In genomic region chr10:44393051-44393630, GRCh38 we compare ENCODE assay signal across 26 cellular contexts. TPM values are rescaled to one million over a fixed set of nuclear protein-coding genes. Genes with fewer than 3 reads are reported as not detected.
DNase-seq lines count a peak whose midpoint lies in the region; ATAC-seq and TF ChIP-seq lines count a peak whose summit lies in the region.
"Had no signal": no experiment of that assay in that cellular context is flagged by ENCODE, and none has a peak within 500 bp of the region (broad histone marks: within the 10 kb centered on the region; RNA-seq: fewer than 3 reads in every experiment).

No MANE protein-coding gene starts in this region.

- H3K9me3 ChIP-seq in AG04450 (ENCODE audit: control insufficient read depth, insufficient read depth, low read length) (no peaks in the 10 kb centered on the region), HEK293 (ENCODE audit: control insufficient read depth, insufficient read depth, low read depth, low read length) (no peaks in the 10 kb centered on the region), endodermal cell (ENCODE audit: control insufficient read depth, low read length) (no peaks in the 10 kb centered on the region), esophagus squamous epithelium (no peaks in the 10 kb centered on the region)
- H3K9me3 ChIP-seq: gastrocnemius medialis, neutrophil, spleen, thyroid gland had no signal

- H3K9ac ChIP-seq in endodermal cell (ENCODE audit: extremely low read depth, low read length, poor library complexity, severe bottlenecking): no peak overlapping the region

- no peak for ATAC-seq in GM21526 (IDR thresholded peaks at IDR 0.05; ENCODE audit: low FRiP score, unreplicated experiment)
- ATAC-seq: gastrocnemius medialis had no signal

- POLR2A ChIA-PET in AG04450 (lab: Yijun Ruan, JAX): no interaction called here
- POLR2A ChIA-PET in HEK293 (lab: Yijun Ruan, JAX): no interaction called here

- H3K4me3 Mint-ChIP-seq in endodermal cell: no peak overlapping the region
- no peak overlapping the region for H3K4me3 Mint-ChIP-seq in osteocyte (ENCODE audit: unreplicated experiment)
- H3K4me3 Mint-ChIP-seq: activated naive CD8-positive, alpha-beta T cell; stimulated activated naive CD8-positive, alpha-beta T cell treated with anti-CD3 and anti-CD28 coated beads, Interleukin-15, Interleukin-2, amounts not matched to agents 100 ng/mL and 50 ng/mL, for 24 hours had no signal

- peak overlapping the region; percentile 11 for H3K27ac ChIP-seq in AG04450 (ENCODE audit: low read depth, low read length)
- H3K27ac ChIP-seq in HEK293 (ENCODE audit: extremely low read depth, low read depth, low read length): no peak overlapping the region
- H3K27ac ChIP-seq in endodermal cell (ENCODE audit: low read depth, low read length): no peak overlapping the region
- no peak overlapping the region for H3K27ac ChIP-seq in esophagus squamous epithelium
- H3K27ac ChIP-seq: C4-2B, gastrocnemius medialis, neutrophil, spleen, thyroid gland had no signal

- no peak for TF ChIP-seq CTCF in AG04450 (IDR thresholded peaks at IDR 0.05; ENCODE audit: low read depth, low read length)
- 0 out of 2 replicates have a peak, but pooled peaks have one; percentile 21 for TF ChIP-seq CTCF in HEK293 (tag by site-specific recombination; IDR thresholded peaks at IDR 0.05)
- no peak for TF ChIP-seq CTCF in endodermal cell (conservative IDR thresholded peaks at IDR 0.05)
- TF ChIP-seq CTCF in osteocyte (IDR thresholded peaks at IDR 0.05): no peak
- no peak for TF ChIP-seq CTCF in esophagus squamous epithelium (IDR thresholded peaks at IDR 0.05)
- TF ChIP-seq CTCF in GM20000 (IDR thresholded peaks at IDR 0.05; ENCODE audit: extremely low read depth, missing control alignments): no peak

- intact Hi-C loops in esophagus squamous epithelium (cut with DNase I): no loop called here

- H3K9me3 Mint-ChIP-seq in endodermal cell: no peaks in the 10 kb centered on the region
- no peaks in the 10 kb centered on the region for H3K9me3 Mint-ChIP-seq in osteocyte (ENCODE audit: unreplicated experiment)
- H3K9me3 Mint-ChIP-seq: stimulated activated naive CD8-positive, alpha-beta T cell treated with anti-CD3 and anti-CD28 coated beads, Interleukin-15, Interleukin-2, amounts not matched to agents 100 ng/mL and 50 ng/mL, for 24 hours had no signal

- H3K27ac Mint-ChIP-seq in endodermal cell (no peak overlapping the region), osteocyte (ENCODE audit: unreplicated experiment) (no peak overlapping the region)
- H3K27ac Mint-ChIP-seq: activated naive CD8-positive, alpha-beta T cell; stimulated activated naive CD8-positive, alpha-beta T cell treated with anti-CD3 and anti-CD28 coated beads, Interleukin-15, Interleukin-2, amounts not matched to agents 100 ng/mL and 50 ng/mL, for 24 hours had no signal

- H3K4me1 Mint-ChIP-seq in endodermal cell (peaks cover 7% of the 10 kb centered on the region), osteocyte (ENCODE audit: unreplicated experiment) (peaks cover 14% of the 10 kb centered on the region)

- CTCF ChIA-PET in AG04450 (lab: Charles Lee): no interaction called here
- CTCF ChIA-PET in HEK293 (lab: Yijun Ruan, JAX): interaction anchor here (0.6 to 1.1 kb wide), 3 partner anchors 465 to 760 kb away, joined by 3 to 4 read pairs (median 3); no protein-coding TSS in a partner anchor

- H3K36me3 Mint-ChIP-seq in endodermal cell (ENCODE audit: low read depth): no peaks in the 10 kb centered on the region
- H3K36me3 Mint-ChIP-seq in osteocyte (ENCODE audit: unreplicated experiment): no peaks in the 10 kb centered on the region
- H3K36me3 Mint-ChIP-seq: activated naive CD8-positive, alpha-beta T cell had no signal

- H3K27me3 Mint-ChIP-seq in endodermal cell (ENCODE audit: insufficient read depth): peaks cover 69% of the 10 kb centered on the region
- peaks cover 40% of the 10 kb centered on the region for H3K27me3 Mint-ChIP-seq in osteocyte (ENCODE audit: unreplicated experiment)

- no peak for DNase-seq in AG04450 (ENCODE audit: low read depth, low spot score)
- DNase-seq in endodermal cell: peak; percentile 30
- DNase-seq in osteocyte (ENCODE audit: extremely low spot score, unreplicated experiment): peak; percentile 60
- no peak for DNase-seq in DMS53 treated with DMSO at 0.1 percent for 48 hours (lab: John Stamatoyannopoulos, UW; ENCODE audit: unreplicated experiment)
- no peak for DNase-seq in esophagus squamous epithelium (lab: John Stamatoyannopoulos, UW)
- DNase-seq in GM20000 (ENCODE audit: low spot score): no peak
- DNase-seq: ACHN; erythroblast; gastrocnemius medialis; H7; hypothalamus; MM.1S; NCI-H1436 treated with DMSO at 0.1 percent for 48 hours; NCI-H748 treated with DMSO at 0.1 percent for 48 hours; OCI-M1; SHP77 treated with DMSO at 0.1 percent for 48 hours; stimulated activated CD4-positive, alpha-beta T cell treated with anti-CD3 and anti-CD28 coated beads, Interleukin-4, amount 100 ng/mL, for 24 hours; thyroid gland had no signal

- peaks cover 23% of the 10 kb centered on the region for H3K27me3 ChIP-seq in AG04450 (ENCODE audit: control insufficient read depth, insufficient read depth, low read length)
- H3K27me3 ChIP-seq in endodermal cell (ENCODE audit: control insufficient read depth, insufficient read depth, low read length, poor library complexity, severe bottlenecking): peaks cover 57% of the 10 kb centered on the region
- peaks cover 0 to 40% (median 0%) of the 10 kb centered on the region in 4 donors for H3K27me3 ChIP-seq in esophagus squamous epithelium
- H3K27me3 ChIP-seq: gastrocnemius medialis, thyroid gland had no signal

- H3K4me1 ChIP-seq in HEK293 (ENCODE audit: control insufficient read depth, insufficient read depth, low read length) (peaks cover 7% of the 10 kb centered on the region), endodermal cell (ENCODE audit: control insufficient read depth, insufficient read depth, low read length) (peaks cover 3% of the 10 kb centered on the region), esophagus squamous epithelium (no peaks in the 10 kb centered on the region)
- H3K4me1 ChIP-seq: gastrocnemius medialis, spleen had no signal

- no peak for TF ChIP-seq POLR2A in esophagus squamous epithelium (IDR thresholded peaks at IDR 0.05)

- WGBS in endodermal cell (ENCODE audit: insufficient coverage in 1 of 2, insufficient read length in 1 of 2), 2 experiments: 90 to 93% methylated on average over 7 of the region's 7 CpGs
- 48 to 62% methylated on average over 6 to 7 of the region's 7 CpGs for WGBS in esophagus squamous epithelium, 2 donors

- H3K4me3 ChIP-seq in AG04450 (ENCODE audit: low read depth, low read length) (no peak overlapping the region), HEK293 (ENCODE audit: low read depth, low read length) (no peak overlapping the region), endodermal cell (ENCODE audit: low read length) (no peak overlapping the region), esophagus squamous epithelium (no peak overlapping the region)
- H3K4me3 ChIP-seq: gastrocnemius medialis, spleen, thyroid gland had no signal

- H3K36me3 ChIP-seq in HEK293 (ENCODE audit: control insufficient read depth in 2 of 2, insufficient read depth in 1 of 2, low read length in 2 of 2): no peaks in the 10 kb centered on the region
- H3K36me3 ChIP-seq in endodermal cell (ENCODE audit: control insufficient read depth, insufficient read depth, low read length): no peaks in the 10 kb centered on the region
- no peaks in the 10 kb centered on the region for H3K36me3 ChIP-seq in esophagus squamous epithelium
- H3K36me3 ChIP-seq: gastrocnemius medialis, neutrophil, spleen, thyroid gland had no signal

TF ChIP-seq in HEK293, 187 proteins besides CTCF, POLR2A, EP300 and RAD21 (continues in another document):
- TF ChIP-seq ZNF416 (tag by site-specific recombination; IDR thresholded peaks at IDR 0.05) (no peak), ZNF48 (tag by site-specific recombination; IDR thresholded peaks at IDR 0.05) (no peak), ZNF596 (tag by site-specific recombination; IDR thresholded peaks at IDR 0.05) (peak; percentile 62; the same call in 1 of the 2 replicates), ZNF843 (tag by site-specific recombination; IDR thresholded peaks at IDR 0.05) (peak; percentile 85), ZNF248 (tag by site-specific recombination; IDR thresholded peaks at IDR 0.05) (no peak), ZNF677 (tag by site-specific recombination; IDR thresholded peaks at IDR 0.05) (no peak), ZNF37A (tag by site-specific recombination; IDR thresholded peaks at IDR 0.05) (no peak), ZSCAN30 (tag by site-specific recombination; IDR thresholded peaks at IDR 0.05) (peak; percentile 55), ZEB2 (tag by site-specific recombination; IDR thresholded peaks at IDR 0.05) (no peak)
- TF ChIP-seq, protein P1, sequence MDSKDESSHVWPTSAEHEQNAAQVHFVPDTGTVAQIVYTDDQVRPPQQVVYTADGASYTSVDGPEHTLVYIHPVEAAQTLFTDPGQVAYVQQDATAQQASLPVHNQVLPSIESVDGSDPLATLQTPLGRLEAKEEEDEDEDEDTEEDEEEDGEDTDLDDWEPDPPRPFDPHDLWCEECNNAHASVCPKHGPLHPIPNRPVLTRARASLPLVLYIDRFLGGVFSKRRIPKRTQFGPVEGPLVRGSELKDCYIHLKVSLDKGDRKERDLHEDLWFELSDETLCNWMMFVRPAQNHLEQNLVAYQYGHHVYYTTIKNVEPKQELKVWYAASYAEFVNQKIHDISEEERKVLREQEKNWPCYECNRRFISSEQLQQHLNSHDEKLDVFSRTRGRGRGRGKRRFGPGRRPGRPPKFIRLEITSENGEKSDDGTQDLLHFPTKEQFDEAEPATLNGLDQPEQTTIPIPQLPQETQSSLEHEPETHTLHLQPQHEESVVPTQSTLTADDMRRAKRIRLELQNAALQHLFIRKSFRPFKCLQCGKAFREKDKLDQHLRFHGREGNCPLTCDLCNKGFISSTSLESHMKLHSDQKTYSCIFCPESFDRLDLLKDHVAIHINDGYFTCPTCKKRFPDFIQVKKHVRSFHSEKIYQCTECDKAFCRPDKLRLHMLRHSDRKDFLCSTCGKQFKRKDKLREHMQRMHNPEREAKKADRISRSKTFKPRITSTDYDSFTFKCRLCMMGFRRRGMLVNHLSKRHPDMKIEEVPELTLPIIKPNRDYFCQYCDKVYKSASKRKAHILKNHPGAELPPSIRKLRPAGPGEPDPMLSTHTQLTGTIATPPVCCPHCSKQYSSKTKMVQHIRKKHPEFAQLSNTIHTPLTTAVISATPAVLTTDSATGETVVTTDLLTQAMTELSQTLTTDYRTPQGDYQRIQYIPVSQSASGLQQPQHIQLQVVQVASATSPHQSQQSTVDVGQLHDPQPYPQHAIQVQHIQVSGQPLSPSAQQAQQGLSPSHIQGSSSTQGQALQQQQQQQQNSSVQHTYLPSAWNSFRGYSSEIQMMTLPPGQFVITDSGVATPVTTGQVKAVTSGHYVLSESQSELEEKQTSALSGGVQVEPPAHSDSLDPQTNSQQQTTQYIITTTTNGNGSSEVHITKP (tag by site-specific recombination; IDR thresholded peaks at IDR 0.05): no peak

RNA-seq across cellular contexts. Expression of gene CXCL12, which starts 8.2 kb away (rescaled TPM):
- 80.5 and 93.4 TPM in 2 replicates for polyA plus RNA-seq in AG04450 (2011; rRNA removed)
- 37.4 and 39.3 TPM in 2 replicates for polyA minus RNA-seq in AG04450 (2011; rRNA and poly(A)+ RNA removed)
- total RNA-seq in endodermal cell (10 to 100 TPM in 1 of 2 donors, under 1 TPM in 1; 0.91 to 13.5 TPM), osteocyte (153 and 169 TPM in 2 replicates), esophagus squamous epithelium (10 to 100 TPM in 3 of 4 donors, 1 to 10 TPM in 1; 6.8 to 28.4 (median 13.7) TPM)
- 10.8 TPM for polyA plus RNA-seq in endodermal cell (2013, experiment 1 of 2)
- 6.4 TPM for polyA plus RNA-seq in endodermal cell (2013, experiment 2 of 2)
- polyA plus RNA-seq: keratinocyte had no signal

Comparison
In these comparisons a context has a peak if more than half of its experiments do, and no peak if none do; other contexts are left out.
1. DNase-seq: peak in endodermal cell (single experiment) and osteocyte (single experiment); none in AG04450 (single experiment), DMS53 treated with DMSO at 0.1 percent for 48 hours (single experiment), esophagus squamous epithelium (single experiment) and GM20000 (single experiment).